ENCODE assay signal across 8 cellular contexts in the genomic region with DNA sequence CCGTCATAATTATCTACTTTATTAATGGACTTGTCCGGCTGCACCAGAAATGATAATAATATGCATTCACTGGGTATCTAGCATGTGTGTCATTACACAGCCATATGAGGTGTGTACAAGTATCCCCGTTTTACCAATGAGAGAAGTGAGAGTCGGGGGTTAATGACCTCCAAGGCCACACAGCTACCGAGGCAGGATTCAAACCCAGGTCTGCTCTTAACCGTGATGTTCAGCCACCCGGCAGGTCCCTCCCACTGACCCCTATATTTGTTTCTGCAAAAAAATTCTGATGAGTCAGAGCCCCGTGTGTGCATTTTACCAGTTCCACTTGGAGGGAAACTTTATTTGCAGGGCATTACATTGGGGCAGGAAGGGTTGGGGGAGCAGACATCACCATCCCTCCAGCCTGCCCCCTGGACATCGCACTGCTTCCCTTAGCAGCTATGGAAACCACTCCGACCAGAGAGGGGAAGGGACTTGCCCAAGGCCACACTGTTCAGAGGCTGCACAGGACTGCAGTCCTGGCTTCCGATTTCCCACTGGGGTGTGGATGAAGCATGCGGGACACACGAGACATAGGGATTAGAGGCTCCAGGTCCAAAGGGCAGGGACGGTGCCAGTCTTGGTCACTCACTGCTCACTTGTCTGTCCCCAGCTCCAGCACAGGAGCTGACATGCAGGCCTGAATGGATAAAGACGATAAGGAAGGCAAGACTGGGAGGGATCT. TPM values are rescaled to one million over a fixed set of nuclear protein-coding genes. Genes with fewer than 3 reads are reported as not detected.
DNase-seq lines count a peak whose midpoint lies in the region; ATAC-seq and TF ChIP-seq lines count a peak whose summit lies in the region.

No MANE protein-coding gene starts in this region.

- H3K9ac ChIP-seq in Karpas-422 (ENCODE audit: low read length) = no peak overlapping the region

- 53 to 61% methylated on average over 13 to 14 of the region's 15 CpGs for WGBS in tibial nerve, 2 donors

- peak; percentile 17 for ATAC-seq in activated CD8-positive, alpha-beta memory T cell treated with anti-CD3 and anti-CD28 coated beads, Interleukin-2, amount 10 ng/mL, durations not matched to agents 7 days and 5 days
- ATAC-seq in HG03196 (IDR thresholded peaks at IDR 0.05; ENCODE audit: unreplicated experiment) = no peak

- peak overlapping the region in 3 of 4 donors; percentile 18 to 66 (median 51) for H3K27ac ChIP-seq in tibial nerve
- H3K27ac ChIP-seq in Karpas-422 (ENCODE audit: low read length) = no peak overlapping the region

- no peaks in the 10 kb centered on the region for H3K9me2 ChIP-seq in Karpas-422 (replicated peaks; ENCODE audit: insufficient read depth, low read length)

- no peaks in the 10 kb centered on the region for H3K9me3 Mint-ChIP-seq in activated CD8-positive, alpha-beta memory T cell treated with anti-CD3 and anti-CD28 coated beads, Interleukin-2, amount 10 ng/mL, durations not matched to agents 7 days and 5 days (ENCODE audit: low read depth)

- no peak for TF ChIP-seq CTCF in fibroblast of villous mesenchyme (IDR thresholded peaks at IDR 0.05; ENCODE audit: insufficient read depth, low read depth, low read length)
- TF ChIP-seq CTCF in tibial nerve (IDR thresholded peaks at IDR 0.05) = no peak

- H3K36me3 Mint-ChIP-seq in activated CD8-positive, alpha-beta memory T cell treated with anti-CD3 and anti-CD28 coated beads, Interleukin-2, amount 10 ng/mL, durations not matched to agents 7 days and 5 days = no peaks in the 10 kb centered on the region

- TF ChIP-seq EP300 in tibial nerve (IDR thresholded peaks at IDR 0.05) = no peak

- H3K27me3 Mint-ChIP-seq in activated CD8-positive, alpha-beta memory T cell treated with anti-CD3 and anti-CD28 coated beads, Interleukin-2, amount 10 ng/mL, durations not matched to agents 7 days and 5 days = no peaks in the 10 kb centered on the region

- H3K4me1 Mint-ChIP-seq in activated CD8-positive, alpha-beta memory T cell treated with anti-CD3 and anti-CD28 coated beads, Interleukin-2, amount 10 ng/mL, durations not matched to agents 7 days and 5 days = peaks cover 17% of the 10 kb centered on the region

- H4K20me1 ChIP-seq in Karpas-422 (ENCODE audit: insufficient read depth, low read depth, low read length) = no peaks in the 10 kb centered on the region

- H3K27ac Mint-ChIP-seq in activated CD8-positive, alpha-beta memory T cell treated with anti-CD3 and anti-CD28 coated beads, Interleukin-2, amount 10 ng/mL, durations not matched to agents 7 days and 5 days = peak overlapping the region; percentile 49

- CTCF ChIA-PET in activated CD8-positive, alpha-beta memory T cell treated with anti-CD3 and anti-CD28 coated beads, Interleukin-2, amount 10 ng/mL, durations not matched to agents 7 days and 5 days (lab: Charles Lee) = interaction anchor here (0.9 to 1.2 kb wide), 3 partner anchors 9 to 198 kb away, joined by 3 to 6 read pairs (median 3); no protein-coding TSS in a partner anchor

- H3K9me3 ChIP-seq in tibial nerve (no peaks in the 10 kb centered on the region), Karpas-422 (ENCODE audit: low read length) (no peaks in the 10 kb centered on the region)

- H3K79me2 ChIP-seq in Karpas-422 (ENCODE audit: low read length) = no peaks in the 10 kb centered on the region

- peaks cover 0 to 24% (median 11%) of the 10 kb centered on the region in 4 donors for H3K4me1 ChIP-seq in tibial nerve
- peaks cover 28% of the 10 kb centered on the region for H3K4me1 ChIP-seq in Karpas-422 (ENCODE audit: low read length)

- no peaks in the 10 kb centered on the region for H3K27me3 ChIP-seq in tibial nerve
- no peaks in the 10 kb centered on the region for H3K27me3 ChIP-seq in Karpas-422 (ENCODE audit: low read length)

- peak overlapping the region; percentile 25 for H3K4me3 Mint-ChIP-seq in activated CD8-positive, alpha-beta memory T cell treated with anti-CD3 and anti-CD28 coated beads, Interleukin-2, amount 10 ng/mL, durations not matched to agents 7 days and 5 days

- no peaks in the 10 kb centered on the region for H3K36me3 ChIP-seq in tibial nerve
- H3K36me3 ChIP-seq in Karpas-422 (ENCODE audit: insufficient read depth, low read length) = no peaks in the 10 kb centered on the region

- H3K4me3 ChIP-seq in fibroblast of villous mesenchyme (ENCODE audit: low read depth, low read length) (no peak overlapping the region), tibial nerve (no peak overlapping the region), Karpas-422 (ENCODE audit: low read length) (no peak overlapping the region)

- TF ChIP-seq POLR2A in tibial nerve (IDR thresholded peaks at IDR 0.05) = no peak

- H3K4me2 ChIP-seq in Karpas-422 (ENCODE audit: low read depth, low read length, poor library complexity, severe bottlenecking) = no peak overlapping the region

- no peak overlapping the region for H2AFZ ChIP-seq in Karpas-422 (ENCODE audit: low read length)

- no peak for DNase-seq in activated CD8-positive, alpha-beta memory T cell treated with anti-CD3 and anti-CD28 coated beads, Interleukin-2, amount 10 ng/mL, durations not matched to agents 7 days and 5 days
- no peak for DNase-seq in activated CD8-positive, alpha-beta memory T cell treated with anti-CD3 and anti-CD28 coated beads, Interleukin-2, amount 50 U/mL, for 48 hours
- DNase-seq in MV-4-11 (lab: John Stamatoyannopoulos, UW) (peak; percentile 56), fibroblast of villous mesenchyme (ENCODE audit: low read depth) (peak; percentile 58), tibial nerve (ENCODE audit: low spot score in 2 of 2) (no peak), Karpas-422 (no peak), NCI-H2171 treated with DMSO at 0.1 percent for 48 hours (lab: John Stamatoyannopoulos, UW) (no peak)

RNA-seq across cellular contexts. Expression of a gene that starts 10.1 kb away (rescaled TPM):
- 1 to 10 TPM; 1.9 to 3.6 TPM for total RNA-seq in activated CD8-positive, alpha-beta memory T cell treated with anti-CD3 and anti-CD28 coated beads, Interleukin-2, amount 10 ng/mL, durations not matched to agents 7 days and 5 days
- total RNA-seq in fibroblast of villous mesenchyme = 20.3 and 20.6 TPM in 2 replicates
- total RNA-seq in tibial nerve = 10 to 100 TPM; 23.4 to 36.9 (median 29.0) TPM
- 39.9 and 41.5 TPM in 2 replicates for total RNA-seq in Karpas-422 (2014; rRNA removed; shearing (Covaris generic); ENCODE audit: low replicate concordance)

RNA-seq across cellular contexts. Expression of a gene that starts 46.4 kb away (rescaled TPM):
- total RNA-seq in activated CD8-positive, alpha-beta memory T cell treated with anti-CD3 and anti-CD28 coated beads, Interleukin-2, amount 10 ng/mL, durations not matched to agents 7 days and 5 days = 10 to 100 TPM; 11.3 to 11.5 TPM
- total RNA-seq in fibroblast of villous mesenchyme = 15.1 and 17.1 TPM in 2 replicates
- total RNA-seq in tibial nerve = 10 to 100 TPM; 23.9 to 42.6 (median 31.0) TPM
- 7.7 and 8.5 TPM in 2 replicates for total RNA-seq in Karpas-422 (2014; rRNA removed; shearing (Covaris generic); ENCODE audit: low replicate concordance)

Comparison
In these comparisons a context has a peak if more than half of its experiments do, and no peak if none do; other contexts are left out.
1. DNase-seq: peak in MV-4-11 (single experiment) and fibroblast of villous mesenchyme (single experiment); none in activated CD8-positive, alpha-beta memory T cell treated with anti-CD3 and anti-CD28 coated beads, Interleukin-2, amount 10 ng/mL, durations not matched to agents 7 days and 5 days (single experiment), activated CD8-positive, alpha-beta memory T cell treated with anti-CD3 and anti-CD28 coated beads, Interleukin-2, amount 50 U/mL, for 48 hours (single experiment), tibial nerve (0 of 2), Karpas-422 (single experiment) and NCI-H2171 treated with DMSO at 0.1 percent for 48 hours (single experiment).